ENCODE assay signal across 1 cellular context in the genomic region with DNA sequence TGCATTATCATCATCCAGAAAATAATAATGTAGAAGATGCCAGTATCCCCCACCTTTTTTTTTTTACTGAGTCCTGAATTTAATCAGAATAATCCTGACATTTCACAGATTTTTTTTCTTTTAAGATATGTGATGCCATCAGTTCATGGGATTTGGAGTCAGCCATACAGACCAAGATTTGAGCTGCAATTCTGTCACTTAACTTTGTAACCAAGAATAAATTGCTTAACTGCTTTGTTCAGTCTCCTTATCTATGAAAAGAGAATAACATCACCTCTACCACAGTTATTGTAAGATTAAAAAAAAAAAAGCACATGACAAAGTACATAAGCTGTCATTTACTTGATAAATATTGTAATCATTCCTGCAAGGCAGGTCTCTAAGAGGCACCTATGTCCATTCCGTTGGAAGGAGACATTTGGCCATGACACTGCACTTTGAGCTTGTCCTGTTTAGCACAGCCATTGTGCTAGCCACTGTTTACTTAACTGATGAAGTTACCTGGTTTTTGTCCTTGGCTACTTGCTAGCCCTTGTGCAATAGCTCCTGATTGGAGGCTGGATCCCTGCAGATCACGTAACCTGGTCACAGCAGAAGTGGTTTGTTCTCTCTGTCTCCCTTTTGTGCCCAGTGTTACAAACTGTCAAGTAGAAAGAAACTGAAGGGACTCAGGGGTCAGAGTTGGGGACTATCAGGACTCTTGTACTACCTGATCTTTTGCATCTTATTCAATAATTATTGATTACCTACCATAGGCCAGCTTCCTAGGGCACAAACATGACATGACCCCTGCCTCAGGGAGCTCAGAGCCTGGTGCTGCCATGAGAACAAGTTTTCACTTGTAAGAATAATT.
TF ChIP-seq lines count a peak whose summit lies in the region.

No MANE protein-coding gene starts in this region.

TF ChIP-seq in HepG2, 621 proteins besides CTCF, POLR2A, EP300 and RAD21 (continued from another document and continues in another):
- TF ChIP-seq ZNF205 (CRISPR knock-in tag; IDR thresholded peaks at IDR 0.05): peak; percentile 91
- no peak for TF ChIP-seq ZNF354B (CRISPR knock-in tag; IDR thresholded peaks at IDR 0.05)
- no peak for TF ChIP-seq XBP1 (CRISPR knock-in tag; IDR thresholded peaks at IDR 0.05)
- no peak for TF ChIP-seq GLI4 (CRISPR knock-in tag; IDR thresholded peaks at IDR 0.05; ENCODE audit: borderline replicate concordance)
- TF ChIP-seq YEATS4 (CRISPR knock-in tag; IDR thresholded peaks at IDR 0.05; ENCODE audit: borderline replicate concordance): peak; percentile 79; the same call in 1 of the 2 replicates
- peak; percentile 91 for TF ChIP-seq FOXA1 (IDR thresholded peaks at IDR 0.05)
- peak; percentile 99 for TF ChIP-seq FOXA1 (CRISPR knock-in tag; IDR thresholded peaks at IDR 0.05)
- TF ChIP-seq ZNF44 (CRISPR knock-in tag; IDR thresholded peaks at IDR 0.05): no peak
- no peak for TF ChIP-seq SSRP1 (CRISPR knock-in tag; IDR thresholded peaks at IDR 0.05)
- peak; percentile 100 for TF ChIP-seq HNF4A (CRISPR knock-in tag; IDR thresholded peaks at IDR 0.05)
- no peak for TF ChIP-seq SMAD1 (CRISPR knock-in tag; IDR thresholded peaks at IDR 0.05; ENCODE audit: borderline replicate concordance, low read depth)
- TF ChIP-seq, protein P1, sequence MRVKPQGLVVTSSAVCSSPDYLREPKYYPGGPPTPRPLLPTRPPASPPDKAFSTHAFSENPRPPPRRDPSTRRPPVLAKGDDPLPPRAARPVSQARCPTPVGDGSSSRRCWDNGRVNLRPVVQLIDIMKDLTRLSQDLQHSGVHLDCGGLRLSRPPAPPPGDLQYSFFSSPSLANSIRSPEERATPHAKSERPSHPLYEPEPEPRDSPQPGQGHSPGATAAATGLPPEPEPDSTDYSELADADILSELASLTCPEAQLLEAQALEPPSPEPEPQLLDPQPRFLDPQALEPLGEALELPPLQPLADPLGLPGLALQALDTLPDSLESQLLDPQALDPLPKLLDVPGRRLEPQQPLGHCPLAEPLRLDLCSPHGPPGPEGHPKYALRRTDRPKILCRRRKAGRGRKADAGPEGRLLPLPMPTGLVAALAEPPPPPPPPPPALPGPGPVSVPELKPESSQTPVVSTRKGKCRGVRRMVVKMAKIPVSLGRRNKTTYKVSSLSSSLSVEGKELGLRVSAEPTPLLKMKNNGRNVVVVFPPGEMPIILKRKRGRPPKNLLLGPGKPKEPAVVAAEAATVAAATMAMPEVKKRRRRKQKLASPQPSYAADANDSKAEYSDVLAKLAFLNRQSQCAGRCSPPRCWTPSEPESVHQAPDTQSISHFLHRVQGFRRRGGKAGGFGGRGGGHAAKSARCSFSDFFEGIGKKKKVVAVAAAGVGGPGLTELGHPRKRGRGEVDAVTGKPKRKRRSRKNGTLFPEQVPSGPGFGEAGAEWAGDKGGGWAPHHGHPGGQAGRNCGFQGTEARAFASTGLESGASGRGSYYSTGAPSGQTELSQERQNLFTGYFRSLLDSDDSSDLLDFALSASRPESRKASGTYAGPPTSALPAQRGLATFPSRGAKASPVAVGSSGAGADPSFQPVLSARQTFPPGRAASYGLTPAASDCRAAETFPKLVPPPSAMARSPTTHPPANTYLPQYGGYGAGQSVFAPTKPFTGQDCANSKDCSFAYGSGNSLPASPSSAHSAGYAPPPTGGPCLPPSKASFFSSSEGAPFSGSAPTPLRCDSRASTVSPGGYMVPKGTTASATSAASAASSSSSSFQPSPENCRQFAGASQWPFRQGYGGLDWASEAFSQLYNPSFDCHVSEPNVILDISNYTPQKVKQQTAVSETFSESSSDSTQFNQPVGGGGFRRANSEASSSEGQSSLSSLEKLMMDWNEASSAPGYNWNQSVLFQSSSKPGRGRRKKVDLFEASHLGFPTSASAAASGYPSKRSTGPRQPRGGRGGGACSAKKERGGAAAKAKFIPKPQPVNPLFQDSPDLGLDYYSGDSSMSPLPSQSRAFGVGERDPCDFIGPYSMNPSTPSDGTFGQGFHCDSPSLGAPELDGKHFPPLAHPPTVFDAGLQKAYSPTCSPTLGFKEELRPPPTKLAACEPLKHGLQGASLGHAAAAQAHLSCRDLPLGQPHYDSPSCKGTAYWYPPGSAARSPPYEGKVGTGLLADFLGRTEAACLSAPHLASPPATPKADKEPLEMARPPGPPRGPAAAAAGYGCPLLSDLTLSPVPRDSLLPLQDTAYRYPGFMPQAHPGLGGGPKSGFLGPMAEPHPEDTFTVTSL (CRISPR knock-in tag; IDR thresholded peaks at IDR 0.05; ENCODE audit: borderline replicate concordance): peak; percentile 99
- TF ChIP-seq RBM22 (optimal IDR thresholded peaks at IDR 0.05; ENCODE audit: low read length): peak; percentile 37
- peak; percentile 90 for TF ChIP-seq ZNF441 (CRISPR knock-in tag; IDR thresholded peaks at IDR 0.05; ENCODE audit: borderline replicate concordance)
- 0 out of 2 replicates have a peak, but pooled peaks have one; percentile 68 for TF ChIP-seq ZNF552 (CRISPR knock-in tag; IDR thresholded peaks at IDR 0.05; ENCODE audit: borderline replicate concordance)
- peak; percentile 89; the same call in 1 of the 2 replicates for TF ChIP-seq STAT6 (CRISPR knock-in tag; IDR thresholded peaks at IDR 0.05; ENCODE audit: borderline replicate concordance)
- peak; percentile 66; the same call in 1 of the 2 replicates for TF ChIP-seq FOXC1 (CRISPR knock-in tag; IDR thresholded peaks at IDR 0.05; ENCODE audit: borderline replicate concordance)
- no peak for TF ChIP-seq ZNF224 (CRISPR knock-in tag; IDR thresholded peaks at IDR 0.05)
- TF ChIP-seq ATF7 (IDR thresholded peaks at IDR 0.05): peak; percentile 65; the same call in 1 of the 2 replicates
- TF ChIP-seq ATF7 (CRISPR knock-in tag; IDR thresholded peaks at IDR 0.05): peak; percentile 95
- TF ChIP-seq ZBTB21 (CRISPR knock-in tag; IDR thresholded peaks at IDR 0.05): 0 out of 2 replicates have a peak, but pooled peaks have one; percentile 42
- peak; percentile 99 for TF ChIP-seq RXRB (CRISPR knock-in tag; IDR thresholded peaks at IDR 0.05; ENCODE audit: borderline replicate concordance)
- no peak for TF ChIP-seq ZBTB42 (CRISPR knock-in tag; IDR thresholded peaks at IDR 0.05)
- peak; percentile 97 for TF ChIP-seq NFKBIZ (CRISPR knock-in tag; IDR thresholded peaks at IDR 0.05)
- TF ChIP-seq ATF1 (CRISPR knock-in tag; IDR thresholded peaks at IDR 0.05): peak; percentile 80
- TF ChIP-seq ESRRA (CRISPR knock-in tag; IDR thresholded peaks at IDR 0.05; ENCODE audit: low read depth): peak; percentile 93
- TF ChIP-seq NCOA2 (CRISPR knock-in tag; IDR thresholded peaks at IDR 0.05): peak; percentile 100
- TF ChIP-seq ZNF251 (CRISPR knock-in tag; IDR thresholded peaks at IDR 0.05): no peak
- TF ChIP-seq KDM1A (CRISPR knock-in tag; IDR thresholded peaks at IDR 0.05): peak; percentile 90
- TF ChIP-seq, protein P2, sequence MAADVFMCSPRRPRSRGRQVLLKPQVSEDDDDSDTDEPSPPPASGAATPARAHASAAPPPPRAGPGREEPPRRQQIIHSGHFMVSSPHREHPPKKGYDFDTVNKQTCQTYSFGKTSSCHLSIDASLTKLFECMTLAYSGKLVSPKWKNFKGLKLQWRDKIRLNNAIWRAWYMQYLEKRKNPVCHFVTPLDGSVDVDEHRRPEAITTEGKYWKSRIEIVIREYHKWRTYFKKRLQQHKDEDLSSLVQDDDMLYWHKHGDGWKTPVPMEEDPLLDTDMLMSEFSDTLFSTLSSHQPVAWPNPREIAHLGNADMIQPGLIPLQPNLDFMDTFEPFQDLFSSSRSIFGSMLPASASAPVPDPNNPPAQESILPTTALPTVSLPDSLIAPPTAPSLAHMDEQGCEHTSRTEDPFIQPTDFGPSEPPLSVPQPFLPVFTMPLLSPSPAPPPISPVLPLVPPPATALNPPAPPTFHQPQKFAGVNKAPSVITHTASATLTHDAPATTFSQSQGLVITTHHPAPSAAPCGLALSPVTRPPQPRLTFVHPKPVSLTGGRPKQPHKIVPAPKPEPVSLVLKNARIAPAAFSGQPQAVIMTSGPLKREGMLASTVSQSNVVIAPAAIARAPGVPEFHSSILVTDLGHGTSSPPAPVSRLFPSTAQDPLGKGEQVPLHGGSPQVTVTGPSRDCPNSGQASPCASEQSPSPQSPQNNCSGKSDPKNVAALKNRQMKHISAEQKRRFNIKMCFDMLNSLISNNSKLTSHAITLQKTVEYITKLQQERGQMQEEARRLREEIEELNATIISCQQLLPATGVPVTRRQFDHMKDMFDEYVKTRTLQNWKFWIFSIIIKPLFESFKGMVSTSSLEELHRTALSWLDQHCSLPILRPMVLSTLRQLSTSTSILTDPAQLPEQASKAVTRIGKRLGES (CRISPR knock-in tag; IDR thresholded peaks at IDR 0.05; ENCODE audit: borderline replicate concordance): no peak
- TF ChIP-seq, protein P3, sequence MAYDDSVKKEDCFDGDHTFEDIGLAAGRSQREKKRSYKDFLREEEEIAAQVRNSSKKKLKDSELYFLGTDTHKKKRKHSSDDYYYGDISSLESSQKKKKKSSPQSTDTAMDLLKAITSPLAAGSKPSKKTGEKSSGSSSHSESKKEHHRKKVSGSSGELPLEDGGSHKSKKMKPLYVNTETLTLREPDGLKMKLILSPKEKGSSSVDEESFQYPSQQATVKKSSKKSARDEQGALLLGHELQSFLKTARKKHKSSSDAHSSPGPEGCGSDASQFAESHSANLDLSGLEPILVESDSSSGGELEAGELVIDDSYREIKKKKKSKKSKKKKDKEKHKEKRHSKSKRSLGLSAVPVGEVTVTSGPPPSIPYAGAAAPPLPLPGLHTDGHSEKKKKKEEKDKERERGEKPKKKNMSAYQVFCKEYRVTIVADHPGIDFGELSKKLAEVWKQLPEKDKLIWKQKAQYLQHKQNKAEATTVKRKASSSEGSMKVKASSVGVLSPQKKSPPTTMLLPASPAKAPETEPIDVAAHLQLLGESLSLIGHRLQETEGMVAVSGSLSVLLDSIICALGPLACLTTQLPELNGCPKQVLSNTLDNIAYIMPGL (CRISPR knock-in tag; IDR thresholded peaks at IDR 0.05; ENCODE audit: borderline replicate concordance in 1 of 2, low read depth in 1 of 2): peak in 1 of 2 experiments; percentile 53; a peak in 1 of 4 replicates
- TF ChIP-seq ZNF282 (IDR thresholded peaks at IDR 0.05; ENCODE audit: partially characterized antibody): no peak
- peak; percentile 98 for TF ChIP-seq RCOR2 (CRISPR knock-in tag; IDR thresholded peaks at IDR 0.05)
- peak; percentile 99 for TF ChIP-seq HMG20A (CRISPR knock-in tag; IDR thresholded peaks at IDR 0.05; ENCODE audit: borderline replicate concordance)
- TF ChIP-seq, protein P4, sequence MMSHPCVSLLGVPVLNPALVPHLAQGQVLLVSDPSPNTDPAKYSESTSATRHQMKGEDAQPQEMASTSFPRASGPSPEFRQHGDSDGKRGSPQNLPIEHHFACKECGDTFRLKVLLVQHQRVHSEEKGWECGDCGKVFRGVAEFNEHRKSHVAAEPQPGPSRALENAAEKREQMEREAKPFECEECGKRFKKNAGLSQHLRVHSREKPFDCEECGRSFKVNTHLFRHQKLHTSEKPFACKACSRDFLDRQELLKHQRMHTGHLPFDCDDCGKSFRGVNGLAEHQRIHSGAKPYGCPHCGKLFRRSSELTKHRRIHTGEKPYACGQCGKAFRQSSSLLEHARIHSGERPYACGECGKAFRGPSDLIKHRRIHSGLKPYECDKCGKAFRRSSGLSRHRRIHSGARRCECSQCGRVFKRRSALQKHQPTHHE (CRISPR knock-in tag; IDR thresholded peaks at IDR 0.05; ENCODE audit: borderline replicate concordance): no peak
- no peak; the same call in 1 of the 2 replicates for TF ChIP-seq ZFP91 (CRISPR knock-in tag; IDR thresholded peaks at IDR 0.05; ENCODE audit: borderline replicate concordance)
- no peak for TF ChIP-seq NAIF1 (CRISPR knock-in tag; IDR thresholded peaks at IDR 0.05; ENCODE audit: borderline replicate concordance)
- no peak for TF ChIP-seq CERS6 (CRISPR knock-in tag; IDR thresholded peaks at IDR 0.05)
- TF ChIP-seq POLR2G (IDR thresholded peaks at IDR 0.05; ENCODE audit: low read depth, low read length): peak; percentile 54; the same call in 1 of the 2 replicates
- TF ChIP-seq HDAC2 (CRISPR knock-in tag; IDR thresholded peaks at IDR 0.05): peak; percentile 99
- no peak for TF ChIP-seq ZSCAN30 (CRISPR knock-in tag; IDR thresholded peaks at IDR 0.05)
- TF ChIP-seq MBNL3 (CRISPR knock-in tag; conservative IDR thresholded peaks at IDR 0.05): no peak
- peak; percentile 97 for TF ChIP-seq ERF (CRISPR knock-in tag; IDR thresholded peaks at IDR 0.05)
- no peak for TF ChIP-seq ZNF83 (CRISPR knock-in tag; IDR thresholded peaks at IDR 0.05; ENCODE audit: borderline replicate concordance)
- TF ChIP-seq ZNF264 (CRISPR knock-in tag; IDR thresholded peaks at IDR 0.05): peak; percentile 81; the same call in 1 of the 2 replicates
